3 cellular contexts compared by ENCODE assay signal in genomic region chr17:80221401-80221800, GRCh38.
TF ChIP-seq lines count a peak whose summit lies in the region.

No MANE protein-coding gene starts in this region.

TF ChIP-seq in IMR-90, 13 proteins besides CTCF, POLR2A, EP300 and RAD21:
- TF ChIP-seq RFX5 (IDR thresholded peaks at IDR 0.05; ENCODE audit: low read depth, low read length) (no peak), MXI1 (IDR thresholded peaks at IDR 0.05; ENCODE audit: borderline replicate concordance, low read depth, low read length) (no peak), NFE2L2 (IDR thresholded peaks at IDR 0.05; ENCODE audit: low read depth, low read length) (no peak), MAFK (IDR thresholded peaks at IDR 0.05; ENCODE audit: low read depth, low read length) (no peak), FOS (IDR thresholded peaks at IDR 0.05; ENCODE audit: low read depth, low read length) (no peak), USF2 (IDR thresholded peaks at IDR 0.05; ENCODE audit: low read depth, low read length) (no peak), BHLHE40 (IDR thresholded peaks at IDR 0.05; ENCODE audit: low read depth, low read length) (no peak), CHD1 (IDR thresholded peaks at IDR 0.05; ENCODE audit: low read depth, low read length) (no peak), ELK1 (IDR thresholded peaks at IDR 0.05; ENCODE audit: borderline replicate concordance, low read depth, low read length) (no peak), MAZ (IDR thresholded peaks at IDR 0.05; ENCODE audit: borderline replicate concordance, low read depth, low read length) (no peak), RCOR1 (IDR thresholded peaks at IDR 0.05; ENCODE audit: insufficient replicate concordance, low read length) (no peak), CEBPB (IDR thresholded peaks at IDR 0.05; ENCODE audit: low read depth, low read length) (no peak), SMC3 (IDR thresholded peaks at IDR 0.05; ENCODE audit: low read depth, low read length) (no peak)
TF ChIP-seq in IMR-90: peak in this region for 0.

TF ChIP-seq in endothelial cell of umbilical vein, 7 proteins besides CTCF, POLR2A, EP300 and RAD21:
- TF ChIP-seq FOS (IDR thresholded peaks at IDR 0.05; ENCODE audit: borderline replicate concordance, insufficient read depth, low read length): no peak
- TF ChIP-seq MYC (IDR thresholded peaks at IDR 0.05; ENCODE audit: low read depth, low read length): no peak
- no peak for TF ChIP-seq POLR2AphosphoS5 (IDR thresholded peaks at IDR 0.05; ENCODE audit: insufficient read depth, low read depth, low read length)
- TF ChIP-seq EZH2 (IDR thresholded peaks at IDR 0.05; ENCODE audit: borderline replicate concordance, low read depth, low read length, severe bottlenecking): no peak
- no peak for TF ChIP-seq MAX (IDR thresholded peaks at IDR 0.05; ENCODE audit: insufficient read depth, insufficient read length)
- no peak for TF ChIP-seq JUN (IDR thresholded peaks at IDR 0.05; ENCODE audit: borderline replicate concordance, insufficient read depth, insufficient read length, low read depth)
- no peak for TF ChIP-seq GATA2 (IDR thresholded peaks at IDR 0.05; ENCODE audit: insufficient read depth, insufficient read length, low read depth, low read length)

TF ChIP-seq in neural cell, 6 proteins besides CTCF, POLR2A, EP300 and RAD21:
- TF ChIP-seq EZH2 (IDR thresholded peaks at IDR 0.05; ENCODE audit: borderline replicate concordance, insufficient read depth, low read length, poor library complexity, severe bottlenecking) (no peak), TAF1 (IDR thresholded peaks at IDR 0.05; ENCODE audit: low read depth) (no peak), MXI1 (conservative IDR thresholded peaks at IDR 0.05; ENCODE audit: poor library complexity, severe bottlenecking) (no peak), SMC3 (conservative IDR thresholded peaks at IDR 0.05; ENCODE audit: poor library complexity) (no peak), REST (IDR thresholded peaks at IDR 0.05; ENCODE audit: borderline replicate concordance) (no peak)
TF ChIP-seq in neural cell: peak in this region for 0.
